Comparison of ENCODE assay signal across 16 cellular contexts in the genomic region with DNA sequence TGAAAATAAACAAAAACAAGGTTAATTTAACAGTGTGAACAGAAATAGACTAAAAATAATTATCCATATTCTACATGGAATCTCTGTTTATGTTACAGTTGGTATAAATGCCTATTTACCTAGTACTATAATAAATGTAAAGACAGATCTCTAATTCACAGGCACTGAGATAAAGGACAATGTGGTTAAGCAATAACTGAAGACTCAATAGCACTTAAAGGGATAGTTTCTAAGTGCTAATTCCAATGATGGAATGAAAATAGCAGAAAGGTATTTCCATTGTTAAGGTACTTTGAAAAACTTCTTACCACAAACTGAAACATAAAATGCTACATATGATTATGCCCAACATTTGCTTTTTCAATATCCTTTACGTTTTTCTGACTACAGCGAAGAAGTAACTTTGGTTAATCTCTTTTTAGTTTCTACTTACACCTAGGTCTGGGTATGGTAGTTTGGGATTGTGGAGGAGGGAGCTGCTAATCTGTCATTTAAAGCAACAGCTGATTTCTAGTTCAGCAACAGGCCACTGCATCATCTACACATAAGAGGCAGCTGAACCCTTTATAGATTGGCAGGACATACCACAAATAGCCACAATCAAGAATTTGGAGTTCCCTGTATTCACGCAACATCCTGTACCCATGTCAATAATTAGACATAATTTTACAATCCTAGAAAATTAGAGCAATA. TPM values are rescaled to one million over a fixed set of nuclear protein-coding genes. Genes with fewer than 3 reads are reported as not detected.
A peak's percentile ranks its signal among the peaks of the same experiment; 100 is the strongest.
DNase-seq lines count a peak whose midpoint lies in the region; ATAC-seq, FAIRE-seq and TF ChIP-seq lines count a peak whose summit lies in the region.
"Had no signal": no experiment of that assay in that cellular context is flagged by ENCODE, and none has a peak within 500 bp of the region (broad histone marks: within the 10 kb centered on the region; RNA-seq: fewer than 3 reads in every experiment).

No MANE protein-coding gene starts in this region.

- ATAC-seq in HepG2: no peak
- no peak for ATAC-seq in right lobe of liver
- no peak for ATAC-seq in SK-N-SH treated with all-trans-retinoic acid at 6 μM for 48 hours
- ATAC-seq: naive thymus-derived CD8-positive, alpha-beta T cell; stimulated activated naive CD8-positive, alpha-beta T cell treated with anti-CD3 and anti-CD28 coated beads, Interleukin-15, amount 100 ng/mL, for 72 hours; upper lobe of right lung had no signal

- TF ChIP-seq CTCF in HepG2 (CRISPR knock-in tag; IDR thresholded peaks at IDR 0.05) (no peak), right lobe of liver (IDR thresholded peaks at IDR 0.05) (no peak)

- TF ChIP-seq POLR2A in HepG2 (IDR thresholded peaks at IDR 0.05; ENCODE audit: insufficient read depth in 1 of 2, low read depth in 2 of 2, low read length in 2 of 2) (no peak), right lobe of liver (IDR thresholded peaks at IDR 0.05) (no peak)

- H3K36me3 ChIP-seq in HepG2 (replicated peaks in 1 of 2; ENCODE audit: control insufficient read depth in 1 of 2, insufficient read depth in 2 of 2, low read length in 2 of 2) (no peaks in the 10 kb centered on the region; a peak in 1 of 5 replicates), right lobe of liver (no peaks in the 10 kb centered on the region), mesenchymal stem cell (ENCODE audit: control insufficient read depth in 1 of 2, insufficient read depth in 2 of 2, low read depth in 1 of 2, low read length in 2 of 2) (no peaks in the 10 kb centered on the region)
- H3K36me3 ChIP-seq: upper lobe of right lung had no signal

- no peak for FAIRE-seq in HepG2 (lab: Jason Lieb, UNC)
- no peak for FAIRE-seq in urothelium cell line (lab: Jason Lieb, UNC)
- FAIRE-seq: colon, frontal cortex had no signal

- in situ Hi-C loops in HepG2 (cut with HindIII; ENCODE audit: extremely low pct_ligation_motif_present, low pct_unique_long_range_greater_than_20kb): no loop called here
- in situ Hi-C loops in KBM-7 (cut with MboI; ENCODE audit: low pct_unique_long_range_greater_than_20kb, low sequenced_read_pairs): no loop called here

- POLR2A ChIA-PET in HepG2 (lab: Yijun Ruan, JAX): no interaction called here

- no peak overlapping the region for H4K8ac ChIP-seq in mesenchymal stem cell (ENCODE audit: low read length)

- BruUV-seq in HepG2 (replicated peaks; lab: Mats Ljungman, UMichigan): no TSS peak

- no peak overlapping the region for H3K23ac ChIP-seq in mesenchymal stem cell (ENCODE audit: low read length in 2 of 2)

- H3K4me1 ChIP-seq in HepG2 (ENCODE audit: insufficient read depth, low read length): peaks cover 95% of the 10 kb centered on the region
- H3K4me1 ChIP-seq in right lobe of liver: peaks cover 0 to 27% (median 5%) of the 10 kb centered on the region in 4 donors
- H3K4me1 ChIP-seq in mesenchymal stem cell (ENCODE audit: control insufficient read depth, insufficient read depth, low read depth, low read length): peaks cover 10% of the 10 kb centered on the region

- peaks cover 100% of the 10 kb centered on the region for H3K79me2 ChIP-seq in HepG2 (ENCODE audit: insufficient read depth, low read length)

- H3K4me3 ChIP-seq in HepG2 (replicated peaks in 1 of 3; ENCODE audit: insufficient read depth in 1 of 3, low read depth in 2 of 3, low read length in 3 of 3) (no peak overlapping the region), right lobe of liver (no peak overlapping the region), mesenchymal stem cell (ENCODE audit: insufficient read depth in 1 of 2, low read depth in 1 of 2, low read length in 2 of 2) (no peak overlapping the region)
- H3K4me3 ChIP-seq: upper lobe of right lung had no signal

- peaks cover 1% of the 10 kb centered on the region for H3K79me1 ChIP-seq in mesenchymal stem cell (replicated peaks; ENCODE audit: low read length, poor library complexity, severe bottlenecking)

- H3K9ac ChIP-seq in HepG2 (ENCODE audit: insufficient read depth, low read depth, low read length) (no peak overlapping the region), mesenchymal stem cell (ENCODE audit: low read length) (peak overlapping the region; percentile 74)

- no peak for TF ChIP-seq EP300 in HepG2 (IDR thresholded peaks at IDR 0.05; ENCODE audit: low read depth in 2 of 2, low read length in 2 of 2)
- no peak for TF ChIP-seq EP300 in HepG2 (CRISPR knock-in tag; IDR thresholded peaks at IDR 0.05; ENCODE audit: borderline replicate concordance)

- H2BK120ac ChIP-seq in mesenchymal stem cell (ENCODE audit: low read depth, low read length): no peak overlapping the region

- H3K14ac ChIP-seq in mesenchymal stem cell (ENCODE audit: low read length in 2 of 2): no peak overlapping the region

- no peak for DNase-seq in HepG2 (ENCODE audit: low spot score)
- DNase-seq in right lobe of liver: no peak
- DNase-seq in mesenchymal stem cell: no peak
- no peak for DNase-seq in urothelium cell line (ENCODE audit: low spot score)
- DNase-seq in DMS79 treated with DMSO at 0.1 percent for 48 hours (lab: John Stamatoyannopoulos, UW): no peak
- DNase-seq in KBM-7: no peak
- no peak for DNase-seq in NK-92 (lab: John Stamatoyannopoulos, UW; ENCODE audit: unreplicated experiment)
- DNase-seq: activated CD4-positive, alpha-beta T cell treated with anti-CD3 and anti-CD28 coated beads for 48 hours; activated CD8-positive, alpha-beta memory T cell treated with anti-CD3 and anti-CD28 coated beads, Interleukin-2, amount 50 U/mL, for 4 hours; naive thymus-derived CD8-positive, alpha-beta T cell; NCI-H2029 treated with DMSO at 0.1 percent for 48 hours; stimulated activated naive CD8-positive, alpha-beta T cell treated with anti-CD3 and anti-CD28 coated beads, Interleukin-15, amount 100 ng/mL, for 72 hours; upper lobe of right lung had no signal

- no peak overlapping the region for H3K18ac ChIP-seq in mesenchymal stem cell (ENCODE audit: low read depth in 1 of 2, low read length in 2 of 2)

- CTCF ChIA-PET in HepG2 (lab: Yijun Ruan, JAX; ENCODE audit: low intra/inter-chr PET ratio, low total read pairs): no interaction called here

- H3K4me2 ChIP-seq in HepG2 (ENCODE audit: low read depth, low read length): no peak overlapping the region
- H3K4me2 ChIP-seq in mesenchymal stem cell (ENCODE audit: low read length, poor library complexity, severe bottlenecking): no peak overlapping the region

- no peak overlapping the region for H3K27ac ChIP-seq in HepG2 (ENCODE audit: extremely low read length, insufficient read depth, low read length)
- no peak overlapping the region for H3K27ac ChIP-seq in right lobe of liver
- H3K27ac ChIP-seq in mesenchymal stem cell (ENCODE audit: low read length, poor library complexity, severe bottlenecking): peak overlapping the region; percentile 64
- H3K27ac ChIP-seq: upper lobe of right lung had no signal

- no peak overlapping the region for H2AK5ac ChIP-seq in mesenchymal stem cell (ENCODE audit: low read length, severe bottlenecking)

- no peak overlapping the region for H3K4ac ChIP-seq in mesenchymal stem cell (ENCODE audit: low read depth in 1 of 2, low read length in 2 of 2)

- H2BK5ac ChIP-seq in mesenchymal stem cell (ENCODE audit: low read depth, low read length, poor library complexity, severe bottlenecking): no peak overlapping the region

- WGBS in HepG2 (ENCODE audit: low lambda C conversion rate): 98% methylated on average over 3 of the region's 3 CpGs
- 85% methylated on average over 3 of the region's 3 CpGs for WGBS in right lobe of liver (ENCODE audit: insufficient coverage, low coverage, low lambda C conversion rate, missing lambda C conversion rate)
- no CpG with 5 or more reads among the region's 3 CpGs for WGBS in mesenchymal stem cell

- H4K20me1 ChIP-seq in HepG2 (ENCODE audit: insufficient read depth, low read length): peaks cover 96% of the 10 kb centered on the region

- H2BK15ac ChIP-seq in mesenchymal stem cell (ENCODE audit: low read depth, poor library complexity, severe bottlenecking): no peak overlapping the region

- H3K9me3 ChIP-seq in HepG2 (ENCODE audit: low read length) (no peaks in the 10 kb centered on the region), right lobe of liver (no peaks in the 10 kb centered on the region), mesenchymal stem cell (ENCODE audit: control insufficient read depth, low read length) (no peaks in the 10 kb centered on the region)
- H3K9me3 ChIP-seq: upper lobe of right lung had no signal

- H2AFZ ChIP-seq in HepG2 (ENCODE audit: low read length) (no peak overlapping the region), mesenchymal stem cell (ENCODE audit: low read depth, low read length) (no peak overlapping the region)

- no peak for TF ChIP-seq RAD21 in HepG2 (CRISPR knock-in tag; IDR thresholded peaks at IDR 0.05)

- H4K91ac ChIP-seq in mesenchymal stem cell (ENCODE audit: low read length): no peak overlapping the region

- no peaks in the 10 kb centered on the region for H3K27me3 ChIP-seq in HepG2 (ENCODE audit: control insufficient read depth in 1 of 2, insufficient read depth in 2 of 2, low read length in 2 of 2)
- H3K27me3 ChIP-seq in right lobe of liver: no peaks in the 10 kb centered on the region
- no peaks in the 10 kb centered on the region for H3K27me3 ChIP-seq in mesenchymal stem cell (ENCODE audit: control insufficient read depth in 1 of 2, insufficient read depth in 1 of 2, low read length in 2 of 2)
- H3K27me3 ChIP-seq: upper lobe of right lung had no signal

- intact Hi-C loops in HepG2 (cut with micrococcal nuclease; ENCODE audit: unreplicated experiment) (no loop called here), right lobe of liver (cut with DNase I) (no loop called here)

- no peak overlapping the region for H2BK12ac ChIP-seq in mesenchymal stem cell (ENCODE audit: low read length in 2 of 2)

RNA-seq across cellular contexts. Expression of gene MAP4K3, which starts 27.2 kb away (rescaled TPM):
- total RNA-seq in HepG2 (2016; rRNA removed; fragmentation: Illumina TruSeq; extraction: Trizol) (45.9 and 49.6 TPM in 2 replicates), right lobe of liver (10 to 100 TPM; 14.5 to 24.8 (median 17.1) TPM)
- 9.3 and 11.7 TPM in 2 replicates for total RNA-seq in HepG2 (2016; cell fraction: cytosol; rRNA removed; fragmentation: Illumina TruSeq; extraction: Trizol; ENCODE audit: low read depth)
- 46.7 and 48.9 TPM in 2 replicates for total RNA-seq in HepG2 (2016; cell fraction: insoluble cytoplasmic fraction; rRNA removed; fragmentation: Illumina TruSeq; extraction: Trizol)
- total RNA-seq in HepG2 (2016; cell fraction: membrane; rRNA removed; fragmentation: Illumina TruSeq; extraction: Trizol): 17.7 and 20.9 TPM in 2 replicates
- 85.1 and 105 TPM in 2 replicates for total RNA-seq in HepG2 (2016; cell fraction: nucleus; rRNA removed; fragmentation: Illumina TruSeq; extraction: Trizol)
- polyA plus RNA-seq in HepG2 (2011; rRNA removed): 38.9 and 53.2 TPM in 2 replicates
- 15.2 and 25.2 TPM in 2 replicates for polyA plus RNA-seq in HepG2 (2011; cell fraction: cytosol; rRNA removed)
- 42.0 and 43.8 TPM in 2 replicates for polyA plus RNA-seq in HepG2 (2011; cell fraction: nucleus; rRNA removed)
- polyA plus RNA-seq in HepG2 (2012): 42.7 and 67.4 TPM in 2 replicates
- 3.1 and 3.5 TPM in 2 replicates for polyA plus RNA-seq in HepG2 (2016; cell fraction: cytosol; fragmentation: Illumina TruSeq; extraction: Trizol; ENCODE audit: low read depth)
- 44.4 and 45.5 TPM in 2 replicates for polyA plus RNA-seq in HepG2 (2016; cell fraction: insoluble cytoplasmic fraction; fragmentation: Illumina TruSeq; extraction: Trizol; ENCODE audit: low read depth)
- polyA plus RNA-seq in HepG2 (2016; cell fraction: membrane; fragmentation: Illumina TruSeq; extraction: Trizol; ENCODE audit: low read depth): 8.1 and 8.9 TPM in 2 replicates
- polyA plus RNA-seq in HepG2 (2016; cell fraction: nucleus; fragmentation: Illumina TruSeq; extraction: Trizol; ENCODE audit: insufficient read depth, low read depth): 91.5 and 93.7 TPM in 2 replicates
- 4.5 and 18.5 TPM in 2 replicates for polyA minus RNA-seq in HepG2 (2011; rRNA and poly(A)+ RNA removed; ENCODE audit: low replicate concordance)
- 40.5 and 40.9 TPM in 2 replicates for polyA minus RNA-seq in HepG2 (2011; cell fraction: cytosol; rRNA and poly(A)+ RNA removed)
- 370 and 413 TPM in 2 replicates for polyA minus RNA-seq in HepG2 (2011; cell fraction: nucleus; rRNA and poly(A)+ RNA removed)
- polyA plus RNA-seq in mesenchymal stem cell (2013, experiment 1 of 2): 31.1 TPM
- polyA plus RNA-seq in mesenchymal stem cell (2013, experiment 2 of 2): 32.2 TPM
